9 cellular contexts compared by ENCODE assay signal in genomic region chr2:236176417-236176816, GRCh38. TPM values are rescaled to one million over a fixed set of nuclear protein-coding genes. Genes with fewer than 3 reads are reported as not detected.
DNase-seq lines count a peak whose midpoint lies in the region; ATAC-seq and TF ChIP-seq lines count a peak whose summit lies in the region.
"Had no signal": no experiment of that assay in that cellular context is flagged by ENCODE, and none has a peak within 500 bp of the region (broad histone marks: within the 10 kb centered on the region; RNA-seq: fewer than 3 reads in every experiment).

No MANE protein-coding gene starts in this region.

- ATAC-seq in WTC11 (peak; percentile 14), GM19467 (IDR thresholded peaks at IDR 0.05; ENCODE audit: unreplicated experiment) (no peak), GM18870 (IDR thresholded peaks at IDR 0.05; ENCODE audit: unreplicated experiment) (no peak)

- peak; percentile 72 for DNase-seq in D341Med (ENCODE audit: low spot score)
- no peak for DNase-seq in HFF-Myc (ENCODE audit: extremely low read depth, low read depth)
- peak; percentile 62 for DNase-seq in WTC11 (ENCODE audit: low spot score)
- DNase-seq in SIG-M5 (lab: John Stamatoyannopoulos, UW), result no peak
- DNase-seq in hippocampal formation (lab: John Stamatoyannopoulos, UW), result no peak
- DNase-seq: activated naive CD4-positive, alpha-beta T cell had no signal

- no peaks in the 10 kb centered on the region for H3K9me3 Mint-ChIP-seq in WTC11

- no peak overlapping the region for H3K9ac ChIP-seq in liver (ENCODE audit: low read depth in 1 of 2, low read length in 2 of 2)

- H3K4me1 Mint-ChIP-seq in WTC11, result peaks cover 58% of the 10 kb centered on the region

- no peaks in the 10 kb centered on the region for H3K36me3 Mint-ChIP-seq in WTC11

- TF ChIP-seq CTCF in HFF-Myc (IDR thresholded peaks at IDR 0.05; ENCODE audit: low read depth, low read length, missing control alignments), result peak; percentile 73
- peak; percentile 88 for TF ChIP-seq CTCF in WTC11 (IDR thresholded peaks at IDR 0.05)
- TF ChIP-seq CTCF in liver (IDR thresholded peaks at IDR 0.05; ENCODE audit: low read depth, low read length, missing input control), result peak; percentile 41

- H3K4me3 ChIP-seq in HFF-Myc (replicated peaks; ENCODE audit: low read depth, low read length), result no peak overlapping the region
- no peak overlapping the region for H3K4me3 ChIP-seq in liver (ENCODE audit: low read depth in 1 of 3, low read length in 3 of 3)

- H3K27me3 ChIP-seq in liver (ENCODE audit: control insufficient read depth in 4 of 4, insufficient read depth in 4 of 4, low read length in 3 of 4), result peaks cover 0 to 39% (median 30%) of the 10 kb centered on the region in 4 donors

- H3K4me3 Mint-ChIP-seq in WTC11, result no peak overlapping the region

- H3K4me1 ChIP-seq in liver (ENCODE audit: control insufficient read depth in 4 of 4, insufficient read depth in 4 of 4, low read length in 3 of 4), result peaks cover 9 to 16% (median 13%) of the 10 kb centered on the region in 4 donors

- TF ChIP-seq RAD21 in liver (IDR thresholded peaks at IDR 0.05), result peak in 1 of 2 donors; percentile 38

- no peak overlapping the region for H3K27ac ChIP-seq in liver (ENCODE audit: low read depth in 1 of 2, low read length in 2 of 2)

- CTCF ChIA-PET in WTC11 (lab: Charles Lee), result interaction anchor here (1.1 to 3.7 kb wide), 5 partner anchors 16 to 397 kb away, joined by 3 to 41 read pairs (median 4); no protein-coding TSS in a partner anchor

- POLR2A ChIA-PET in WTC11 (lab: Charles Lee), result no interaction called here

- H3K27ac Mint-ChIP-seq in WTC11, result no peak overlapping the region

- no peaks in the 10 kb centered on the region for H3K9me3 ChIP-seq in liver (ENCODE audit: control insufficient read depth in 4 of 4, low read length in 3 of 4)

- 8% methylated on average over 7 of the region's 7 CpGs for WGBS in liver

- H3K36me3 ChIP-seq in liver (ENCODE audit: control insufficient read depth in 4 of 4, insufficient read depth in 3 of 4, low read depth in 1 of 4, low read length in 3 of 4), result no peaks in the 10 kb centered on the region

- H3K27me3 Mint-ChIP-seq in WTC11 (ENCODE audit: low read depth), result peaks cover 82% of the 10 kb centered on the region

TF ChIP-seq in WTC11, 78 proteins besides CTCF, POLR2A, EP300 and RAD21 (continues in another document):
- TF ChIP-seq, protein P1, sequence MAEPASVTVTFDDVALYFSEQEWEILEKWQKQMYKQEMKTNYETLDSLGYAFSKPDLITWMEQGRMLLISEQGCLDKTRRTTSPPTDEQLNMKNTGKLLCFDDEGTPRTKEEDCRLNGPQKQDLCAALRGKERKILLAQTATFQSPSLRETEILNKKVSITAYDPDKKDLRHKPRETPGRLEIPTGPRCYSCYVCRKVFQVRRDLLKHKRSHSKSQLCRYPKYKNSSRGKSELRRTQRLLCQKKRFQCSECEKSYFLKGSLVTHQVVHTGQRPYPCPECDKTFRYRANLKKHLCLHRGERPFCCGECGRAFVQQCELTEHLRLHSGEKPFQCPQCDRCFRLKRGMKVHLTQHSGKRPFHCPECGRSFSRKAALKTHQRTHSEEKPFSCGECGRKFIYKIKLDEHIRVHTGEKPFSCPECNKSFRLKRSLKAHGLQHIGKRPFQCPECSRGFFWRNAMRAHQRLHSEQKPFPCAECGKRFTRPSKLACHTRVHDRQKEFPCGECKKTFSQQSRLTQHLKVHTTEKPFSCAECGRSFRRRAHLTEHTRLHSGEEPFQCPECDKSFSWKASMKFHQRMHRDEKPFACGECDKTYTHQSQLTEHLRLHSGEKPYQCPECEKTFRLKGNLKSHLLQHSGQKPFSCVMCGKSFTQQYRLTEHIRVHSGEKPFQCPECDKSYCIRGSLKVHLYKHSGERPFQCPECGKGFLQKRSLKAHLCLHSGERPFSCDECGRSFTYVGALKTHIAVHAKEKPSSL (CRISPR knock-in tag; conservative IDR thresholded peaks at IDR 0.05), result no peak
- TF ChIP-seq ZNF232 (CRISPR knock-in tag; IDR thresholded peaks at IDR 0.05) (no peak), ZNF138 (CRISPR knock-in tag; conservative IDR thresholded peaks at IDR 0.05) (no peak), HMGA2 (CRISPR knock-in tag; IDR thresholded peaks at IDR 0.05) (no peak), IRF1 (CRISPR knock-in tag; IDR thresholded peaks at IDR 0.05) (no peak), SMAD4 (CRISPR knock-in tag; IDR thresholded peaks at IDR 0.05) (no peak), ZMAT4 (CRISPR knock-in tag; IDR thresholded peaks at IDR 0.05) (no peak), ZNF396 (CRISPR knock-in tag; IDR thresholded peaks at IDR 0.05; ENCODE audit: borderline replicate concordance) (no peak)
- TF ChIP-seq, protein P2, sequence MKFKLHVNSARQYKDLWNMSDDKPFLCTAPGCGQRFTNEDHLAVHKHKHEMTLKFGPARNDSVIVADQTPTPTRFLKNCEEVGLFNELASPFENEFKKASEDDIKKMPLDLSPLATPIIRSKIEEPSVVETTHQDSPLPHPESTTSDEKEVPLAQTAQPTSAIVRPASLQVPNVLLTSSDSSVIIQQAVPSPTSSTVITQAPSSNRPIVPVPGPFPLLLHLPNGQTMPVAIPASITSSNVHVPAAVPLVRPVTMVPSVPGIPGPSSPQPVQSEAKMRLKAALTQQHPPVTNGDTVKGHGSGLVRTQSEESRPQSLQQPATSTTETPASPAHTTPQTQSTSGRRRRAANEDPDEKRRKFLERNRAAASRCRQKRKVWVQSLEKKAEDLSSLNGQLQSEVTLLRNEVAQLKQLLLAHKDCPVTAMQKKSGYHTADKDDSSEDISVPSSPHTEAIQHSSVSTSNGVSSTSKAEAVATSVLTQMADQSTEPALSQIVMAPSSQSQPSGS (CRISPR knock-in tag; IDR thresholded peaks at IDR 0.05; ENCODE audit: borderline replicate concordance, low read depth), result no peak

TF ChIP-seq in liver, 16 proteins besides CTCF, POLR2A, EP300 and RAD21:
- TF ChIP-seq SP1 (IDR thresholded peaks at IDR 0.05), result no peak
- peak in 1 of 2 donors; percentile 6 for TF ChIP-seq HNF4A (conservative IDR thresholded peaks at IDR 0.05)
- no peak for TF ChIP-seq EGR1 (IDR thresholded peaks at IDR 0.05; ENCODE audit: low read depth in 2 of 2)
- no peak for TF ChIP-seq JUND (IDR thresholded peaks at IDR 0.05)
- TF ChIP-seq GABPA (IDR thresholded peaks at IDR 0.05 in 1 of 2, conservative IDR thresholded peaks at IDR 0.05 in 1 of 2), result no peak
- TF ChIP-seq, protein P3, sequence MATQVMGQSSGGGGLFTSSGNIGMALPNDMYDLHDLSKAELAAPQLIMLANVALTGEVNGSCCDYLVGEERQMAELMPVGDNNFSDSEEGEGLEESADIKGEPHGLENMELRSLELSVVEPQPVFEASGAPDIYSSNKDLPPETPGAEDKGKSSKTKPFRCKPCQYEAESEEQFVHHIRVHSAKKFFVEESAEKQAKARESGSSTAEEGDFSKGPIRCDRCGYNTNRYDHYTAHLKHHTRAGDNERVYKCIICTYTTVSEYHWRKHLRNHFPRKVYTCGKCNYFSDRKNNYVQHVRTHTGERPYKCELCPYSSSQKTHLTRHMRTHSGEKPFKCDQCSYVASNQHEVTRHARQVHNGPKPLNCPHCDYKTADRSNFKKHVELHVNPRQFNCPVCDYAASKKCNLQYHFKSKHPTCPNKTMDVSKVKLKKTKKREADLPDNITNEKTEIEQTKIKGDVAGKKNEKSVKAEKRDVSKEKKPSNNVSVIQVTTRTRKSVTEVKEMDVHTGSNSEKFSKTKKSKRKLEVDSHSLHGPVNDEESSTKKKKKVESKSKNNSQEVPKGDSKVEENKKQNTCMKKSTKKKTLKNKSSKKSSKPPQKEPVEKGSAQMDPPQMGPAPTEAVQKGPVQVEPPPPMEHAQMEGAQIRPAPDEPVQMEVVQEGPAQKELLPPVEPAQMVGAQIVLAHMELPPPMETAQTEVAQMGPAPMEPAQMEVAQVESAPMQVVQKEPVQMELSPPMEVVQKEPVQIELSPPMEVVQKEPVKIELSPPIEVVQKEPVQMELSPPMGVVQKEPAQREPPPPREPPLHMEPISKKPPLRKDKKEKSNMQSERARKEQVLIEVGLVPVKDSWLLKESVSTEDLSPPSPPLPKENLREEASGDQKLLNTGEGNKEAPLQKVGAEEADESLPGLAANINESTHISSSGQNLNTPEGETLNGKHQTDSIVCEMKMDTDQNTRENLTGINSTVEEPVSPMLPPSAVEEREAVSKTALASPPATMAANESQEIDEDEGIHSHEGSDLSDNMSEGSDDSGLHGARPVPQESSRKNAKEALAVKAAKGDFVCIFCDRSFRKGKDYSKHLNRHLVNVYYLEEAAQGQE (IDR thresholded peaks at IDR 0.05), result no peak

RNA-seq across cellular contexts. Expression of gene GBX2, which starts 8.2 kb away (rescaled TPM):
- total RNA-seq in WTC11 (2021) (15.3 to 25.6 TPM (median 19.1 TPM) in 3 replicates), liver (not detected)
- not detected for polyA plus RNA-seq in liver

Comparison
In these comparisons a context has a peak if more than half of its experiments do, and no peak if none do; other contexts are left out.
1. DNase-seq: peak in D341Med (single experiment) and WTC11 (single experiment); none in HFF-Myc (single experiment), SIG-M5 (single experiment) and hippocampal formation (0 of 2).
2. RNA of gene GBX2, which starts 8.2 kb away (total RNA-seq): 15.3 to 25.6 TPM in WTC11; not detected in liver; every median in the first group is over 10 times any median in the second.
3. Peak in every context shown above with its lines, with median percentiles within 50 percentile points of each other: CTCF ChIP-seq.